2 cellular contexts compared by ENCODE assay signal in the genomic region with DNA sequence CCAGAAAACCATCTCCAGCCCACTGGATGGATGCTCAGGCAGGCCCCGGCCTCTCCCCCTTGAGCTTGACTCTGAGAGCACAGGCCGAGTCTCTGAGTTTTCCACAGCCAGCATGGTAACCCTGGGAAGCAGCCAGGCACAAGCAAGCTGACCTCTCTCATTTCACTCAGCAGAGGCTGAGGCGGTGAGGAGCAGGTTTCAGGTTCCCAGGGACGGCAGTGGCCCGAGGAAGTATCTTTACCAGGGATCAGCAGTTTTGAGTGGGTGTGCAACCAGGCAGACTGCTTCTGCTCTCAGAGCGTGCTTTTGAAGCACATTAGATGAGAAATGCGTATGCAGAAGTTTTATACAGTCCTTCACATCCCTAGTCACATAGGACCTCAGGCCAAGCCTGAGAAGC.
TF ChIP-seq lines count a peak whose summit lies in the region.

No MANE protein-coding gene starts in this region.

TF ChIP-seq in IMR-90, 13 proteins besides CTCF, POLR2A, EP300 and RAD21:
- TF ChIP-seq NFE2L2 (IDR thresholded peaks at IDR 0.05; ENCODE audit: low read depth, low read length) (no peak), CEBPB (IDR thresholded peaks at IDR 0.05; ENCODE audit: low read depth, low read length) (no peak), MAZ (IDR thresholded peaks at IDR 0.05; ENCODE audit: borderline replicate concordance, low read depth, low read length) (no peak), MXI1 (IDR thresholded peaks at IDR 0.05; ENCODE audit: borderline replicate concordance, low read depth, low read length) (no peak), MAFK (IDR thresholded peaks at IDR 0.05; ENCODE audit: low read depth, low read length) (no peak), RCOR1 (IDR thresholded peaks at IDR 0.05; ENCODE audit: insufficient replicate concordance, low read length) (no peak), FOS (IDR thresholded peaks at IDR 0.05; ENCODE audit: low read depth, low read length) (no peak), BHLHE40 (IDR thresholded peaks at IDR 0.05; ENCODE audit: low read depth, low read length) (no peak), SMC3 (IDR thresholded peaks at IDR 0.05; ENCODE audit: low read depth, low read length) (no peak), CHD1 (IDR thresholded peaks at IDR 0.05; ENCODE audit: low read depth, low read length) (no peak), RFX5 (IDR thresholded peaks at IDR 0.05; ENCODE audit: low read depth, low read length) (no peak)
- TF ChIP-seq, protein P1, sequence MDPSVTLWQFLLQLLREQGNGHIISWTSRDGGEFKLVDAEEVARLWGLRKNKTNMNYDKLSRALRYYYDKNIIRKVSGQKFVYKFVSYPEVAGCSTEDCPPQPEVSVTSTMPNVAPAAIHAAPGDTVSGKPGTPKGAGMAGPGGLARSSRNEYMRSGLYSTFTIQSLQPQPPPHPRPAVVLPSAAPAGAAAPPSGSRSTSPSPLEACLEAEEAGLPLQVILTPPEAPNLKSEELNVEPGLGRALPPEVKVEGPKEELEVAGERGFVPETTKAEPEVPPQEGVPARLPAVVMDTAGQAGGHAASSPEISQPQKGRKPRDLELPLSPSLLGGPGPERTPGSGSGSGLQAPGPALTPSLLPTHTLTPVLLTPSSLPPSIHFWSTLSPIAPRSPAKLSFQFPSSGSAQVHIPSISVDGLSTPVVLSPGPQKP (IDR thresholded peaks at IDR 0.05; ENCODE audit: borderline replicate concordance, low read depth, low read length): no peak
- TF ChIP-seq, protein P2, sequence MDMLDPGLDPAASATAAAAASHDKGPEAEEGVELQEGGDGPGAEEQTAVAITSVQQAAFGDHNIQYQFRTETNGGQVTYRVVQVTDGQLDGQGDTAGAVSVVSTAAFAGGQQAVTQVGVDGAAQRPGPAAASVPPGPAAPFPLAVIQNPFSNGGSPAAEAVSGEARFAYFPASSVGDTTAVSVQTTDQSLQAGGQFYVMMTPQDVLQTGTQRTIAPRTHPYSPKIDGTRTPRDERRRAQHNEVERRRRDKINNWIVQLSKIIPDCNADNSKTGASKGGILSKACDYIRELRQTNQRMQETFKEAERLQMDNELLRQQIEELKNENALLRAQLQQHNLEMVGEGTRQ (IDR thresholded peaks at IDR 0.05; ENCODE audit: low read depth, low read length): no peak

TF ChIP-seq in SK-N-SH, 30 proteins besides CTCF, POLR2A, EP300 and RAD21:
- TF ChIP-seq, protein P3, sequence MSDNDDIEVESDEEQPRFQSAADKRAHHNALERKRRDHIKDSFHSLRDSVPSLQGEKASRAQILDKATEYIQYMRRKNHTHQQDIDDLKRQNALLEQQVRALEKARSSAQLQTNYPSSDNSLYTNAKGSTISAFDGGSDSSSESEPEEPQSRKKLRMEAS (IDR thresholded peaks at IDR 0.05; ENCODE audit: low read depth): no peak
- TF ChIP-seq GATA2 (CRISPR knock-in tag; IDR thresholded peaks at IDR 0.05): no peak
- TF ChIP-seq MEF2A (IDR thresholded peaks at IDR 0.05; ENCODE audit: borderline replicate concordance, low read depth): no peak
- no peak for TF ChIP-seq RCOR1 (IDR thresholded peaks at IDR 0.05; ENCODE audit: low read length)
- TF ChIP-seq ELF1 (IDR thresholded peaks at IDR 0.05): no peak
- no peak for TF ChIP-seq MXI1 (IDR thresholded peaks at IDR 0.05; ENCODE audit: low read depth, low read length)
- no peak for TF ChIP-seq RXRA (IDR thresholded peaks at IDR 0.05; ENCODE audit: borderline replicate concordance, low read depth)
- TF ChIP-seq NRF1 (IDR thresholded peaks at IDR 0.05; ENCODE audit: low read depth, low read length): no peak
- no peak for TF ChIP-seq YY1 (IDR thresholded peaks at IDR 0.05; ENCODE audit: low read depth)
- TF ChIP-seq, protein P4, sequence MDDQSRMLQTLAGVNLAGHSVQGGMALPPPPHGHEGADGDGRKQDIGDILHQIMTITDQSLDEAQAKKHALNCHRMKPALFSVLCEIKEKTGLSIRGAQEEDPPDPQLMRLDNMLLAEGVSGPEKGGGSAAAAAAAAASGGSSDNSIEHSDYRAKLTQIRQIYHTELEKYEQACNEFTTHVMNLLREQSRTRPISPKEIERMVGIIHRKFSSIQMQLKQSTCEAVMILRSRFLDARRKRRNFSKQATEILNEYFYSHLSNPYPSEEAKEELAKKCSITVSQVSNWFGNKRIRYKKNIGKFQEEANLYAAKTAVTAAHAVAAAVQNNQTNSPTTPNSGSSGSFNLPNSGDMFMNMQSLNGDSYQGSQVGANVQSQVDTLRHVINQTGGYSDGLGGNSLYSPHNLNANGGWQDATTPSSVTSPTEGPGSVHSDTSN (IDR thresholded peaks at IDR 0.05): no peak
- TF ChIP-seq POLR2AphosphoS5 (IDR thresholded peaks at IDR 0.05; ENCODE audit: low read depth, low read length): no peak
- no peak for TF ChIP-seq RFX5 (IDR thresholded peaks at IDR 0.05; ENCODE audit: low read length)
